8 cellular contexts compared by ENCODE assay signal in the genomic region with DNA sequence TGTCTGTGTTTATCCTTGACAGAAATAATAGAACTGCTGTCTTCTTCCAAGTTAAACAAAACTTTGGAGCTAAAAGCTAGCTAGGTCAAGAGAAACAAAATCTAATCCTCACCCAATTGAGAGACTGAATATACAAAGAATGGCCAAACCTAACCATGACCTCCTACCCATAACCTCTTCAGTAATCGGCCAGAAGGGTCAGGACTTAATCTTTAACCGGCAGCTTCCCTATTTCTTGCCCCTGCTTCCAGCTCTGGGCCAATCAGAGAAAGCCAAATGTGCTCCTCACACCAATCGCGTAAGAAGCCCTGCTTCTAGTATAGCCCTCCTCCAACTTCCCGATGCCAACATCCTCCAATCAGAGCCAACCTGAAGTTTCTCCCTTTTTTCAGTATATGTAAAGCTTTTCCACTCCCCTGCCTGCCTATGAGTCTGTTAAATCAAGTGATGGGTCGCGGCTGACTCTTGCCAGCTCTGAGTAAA. TPM values are rescaled to one million over a fixed set of nuclear protein-coding genes. Genes with fewer than 3 reads are reported as not detected.
DNase-seq lines count a peak whose midpoint lies in the region; ATAC-seq and TF ChIP-seq lines count a peak whose summit lies in the region.

No MANE protein-coding gene starts in this region.

- no peaks in the 10 kb centered on the region for H3K9me2 ChIP-seq in OCI-LY7 (ENCODE audit: insufficient read depth, low read length)

- H3K36me3 ChIP-seq in OCI-LY7 (ENCODE audit: insufficient read depth, low read length) (peaks cover 10% of the 10 kb centered on the region), esophagus squamous epithelium (no peaks in the 10 kb centered on the region), muscle layer of colon (ENCODE audit: insufficient read depth, low read length) (no peaks in the 10 kb centered on the region)

- peak overlapping the region; percentile 99 for H3K4me3 ChIP-seq in OCI-LY7 (ENCODE audit: low read depth, low read length, poor library complexity, severe bottlenecking)
- peak overlapping the region; percentile 80 to 99 (median 96) for H3K4me3 ChIP-seq in esophagus squamous epithelium
- peak overlapping the region; percentile 63 to 86 for H3K4me3 ChIP-seq in muscle layer of colon (ENCODE audit: low read depth in 1 of 2, low read length in 2 of 2)

- H3K9me3 ChIP-seq in OCI-LY7 (ENCODE audit: low read length) (no peaks in the 10 kb centered on the region), esophagus squamous epithelium (no peaks in the 10 kb centered on the region), muscle layer of colon (ENCODE audit: low read length) (no peaks in the 10 kb centered on the region)

- intact Hi-C loops in OCI-LY7 (cut with micrococcal nuclease; ENCODE audit: unreplicated experiment) (loop anchor here (1.0 to 5.0 kb wide), 2 partner anchors 103 to 305 kb away; a partner anchor contains a TSS), esophagus squamous epithelium (cut with DNase I) (no loop called here)

- H2AFZ ChIP-seq in OCI-LY7 (ENCODE audit: low read length): peak overlapping the region; percentile 57; the same call in 1 of the 2 replicates

- TF ChIP-seq POLR2A in esophagus squamous epithelium (IDR thresholded peaks at IDR 0.05): peak in 2 of 4 donors; percentile 42 to 83

- CTCF ChIA-PET in OCI-LY7 (lab: Charles Lee; ENCODE audit: unreplicated experiment): interaction anchor here (0.6 to 2.0 kb wide), 12 partner anchors 11 to 99 kb away, joined by 3 to 7 read pairs (median 3); no protein-coding TSS in a partner anchor

- 2 to 3% methylated on average over 7 of the region's 7 CpGs for WGBS in esophagus squamous epithelium, 2 donors

- DNase-seq in AG08396 (ENCODE audit: low spot score) (peak; percentile 93), OCI-LY7 (ENCODE audit: low spot score) (peak; percentile 94), esophagus squamous epithelium (lab: John Stamatoyannopoulos, UW) (peak; percentile 37)
- DNase-seq in activated T-cell treated with anti-CD3 and anti-CD28 coated beads, Interleukin-2, amount 50 U/mL, for 48 hours: peak; percentile 67 to 72
- DNase-seq in stimulated activated CD8-positive, alpha-beta memory T cell treated with anti-CD3 and anti-CD28 coated beads, Interleukin-7, amount 100 ng/mL, for 4 hours (ENCODE audit: low read depth in 2 of 2): peak; percentile 48 to 52

- POLR2A ChIA-PET in OCI-LY7 (lab: Charles Lee): interaction anchor here (0.6 to 7.7 kb wide), 36 partner anchors 9 to 274 kb away, joined by 3 to 94 read pairs (median 6); partner anchors contain the start of gene CXCR5

- TF ChIP-seq CTCF in OCI-LY7 (conservative IDR thresholded peaks at IDR 0.05; ENCODE audit: low read length) (no peak), esophagus squamous epithelium (IDR thresholded peaks at IDR 0.05) (no peak)

- H3K9ac ChIP-seq in muscle layer of colon (ENCODE audit: low read length): peak overlapping the region; percentile 100

- peaks cover 8% of the 10 kb centered on the region; the same call in 1 of the 2 replicates for H4K20me1 ChIP-seq in OCI-LY7 (ENCODE audit: insufficient read depth, low read length)

- ATAC-seq in GM18873 (IDR thresholded peaks at IDR 0.05; ENCODE audit: low FRiP score, unreplicated experiment): peak; percentile 69
- ATAC-seq in HG03139 (IDR thresholded peaks at IDR 0.05; ENCODE audit: unreplicated experiment): peak; percentile 56

- H3K4me2 ChIP-seq in OCI-LY7 (ENCODE audit: low read length): peak overlapping the region; percentile 87

- H3K27me3 ChIP-seq in esophagus squamous epithelium (no peaks in the 10 kb centered on the region), muscle layer of colon (ENCODE audit: control insufficient read depth in 1 of 2, insufficient read depth in 2 of 2, low read length in 2 of 2) (no peaks in the 10 kb centered on the region)

- peaks cover 31% of the 10 kb centered on the region for H3K79me2 ChIP-seq in OCI-LY7 (ENCODE audit: insufficient read depth, low read depth, low read length)

- BruUV-seq in OCI-LY7 (replicated peaks; lab: Mats Ljungman, UMichigan): no TSS peak

- peak overlapping the region; percentile 96 for H3K27ac ChIP-seq in OCI-LY7 (ENCODE audit: low read depth, low read length, poor library complexity, severe bottlenecking)
- H3K27ac ChIP-seq in esophagus squamous epithelium: peak overlapping the region; percentile 99 to 100 (median 100)
- peak overlapping the region; percentile 99 for H3K27ac ChIP-seq in muscle layer of colon (ENCODE audit: low read depth, low read length)

- H3K4me1 ChIP-seq in OCI-LY7 (ENCODE audit: insufficient read depth, low read length, poor library complexity, severe bottlenecking): peaks cover 34% of the 10 kb centered on the region
- H3K4me1 ChIP-seq in esophagus squamous epithelium: peaks cover 5 to 38% (median 12%) of the 10 kb centered on the region in 3 donors
- H3K4me1 ChIP-seq in muscle layer of colon (ENCODE audit: insufficient read depth, low read length): peaks cover 12% of the 10 kb centered on the region

RNA-seq across cellular contexts. Expression of gene DDX6, which starts 1.7 kb away (rescaled TPM):
- total RNA-seq in OCI-LY7 (2014; rRNA removed; shearing (Covaris generic)): 46.5 and 55.0 TPM in 2 replicates
- total RNA-seq in OCI-LY7 (2022): 128 and 142 TPM in 2 replicates
- total RNA-seq in esophagus squamous epithelium: 10 to 100 TPM; 69.7 to 96.9 (median 84.6) TPM

Comparison
In these comparisons a context has a peak if more than half of its experiments do, and no peak if none do; other contexts are left out.
1. Peak in every context shown above with its lines: DNase-seq, ATAC-seq, H3K4me3 ChIP-seq and H3K27ac ChIP-seq.
2. DNase-seq: peak in every context shown above with its lines; median percentile 94 in OCI-LY7; 93 in AG08396; 70 in activated T-cell treated with anti-CD3 and anti-CD28 coated beads, Interleukin-2, amount 50 U/mL, for 48 hours; 50 in stimulated activated CD8-positive, alpha-beta memory T cell treated with anti-CD3 and anti-CD28 coated beads, Interleukin-7, amount 100 ng/mL, for 4 hours; 37 in esophagus squamous epithelium.